Comparison of ENCODE assay signal across 8 cellular contexts in genomic region chr15:37095993-37096877, GRCh38. TPM values are rescaled to one million over a fixed set of nuclear protein-coding genes. Genes with fewer than 3 reads are reported as not detected.
DNase-seq lines count a peak whose midpoint lies in the region; ATAC-seq and TF ChIP-seq lines count a peak whose summit lies in the region.
"Had no signal": no experiment of that assay in that cellular context is flagged by ENCODE, and none has a peak within 500 bp of the region (broad histone marks: within the 10 kb centered on the region; RNA-seq: fewer than 3 reads in every experiment).

No MANE protein-coding gene starts in this region.

- no peaks in the 10 kb centered on the region for H3K9me3 ChIP-seq in duodenal mucosa (ENCODE audit: control insufficient read depth in 1 of 2, low read length in 2 of 2)
- H3K9me3 ChIP-seq in left lung, result no peaks in the 10 kb centered on the region
- no peaks in the 10 kb centered on the region for H3K9me3 ChIP-seq in thyroid gland

- peaks cover 0 to 17% of the 10 kb centered on the region in 2 donors for H3K4me1 ChIP-seq in duodenal mucosa (ENCODE audit: control insufficient read depth in 1 of 2, insufficient read depth in 2 of 2, low read length in 2 of 2)
- peaks cover 0 to 6% of the 10 kb centered on the region in 2 donors for H3K4me1 ChIP-seq in left lung
- H3K4me1 ChIP-seq in thyroid gland, result peaks cover 4 to 8% of the 10 kb centered on the region in 2 donors

- TF ChIP-seq CTCF in left lung (IDR thresholded peaks at IDR 0.05), result no peak
- no peak for TF ChIP-seq CTCF in thyroid gland (IDR thresholded peaks at IDR 0.05)

- H3K36me3 ChIP-seq in duodenal mucosa (ENCODE audit: control insufficient read depth in 1 of 2, insufficient read depth in 2 of 2, low read length in 2 of 2) (peaks cover 2 to 16% of the 10 kb centered on the region in 2 donors), left lung (no peaks in the 10 kb centered on the region), thyroid gland (no peaks in the 10 kb centered on the region)

- DNase-seq in NCI-H69 (lab: John Stamatoyannopoulos, UW) (peak; percentile 61), left lung (peak in 1 of 2 donors; percentile 51), thyroid gland (no peak), HK-2 (ENCODE audit: unreplicated experiment) (no peak)
- DNase-seq in activated CD4-positive, alpha-beta T cell treated with anti-CD3 and anti-CD28 coated beads for 48 hours, result no peak
- DNase-seq: effector memory CD4-positive, alpha-beta T cell had no signal

- H3K4me3 ChIP-seq in duodenal mucosa (ENCODE audit: low read depth in 1 of 2, low read length in 2 of 2), result peak overlapping the region; percentile 87 to 90
- peak overlapping the region in 1 of 2 donors; percentile 57 for H3K4me3 ChIP-seq in left lung
- H3K4me3 ChIP-seq in thyroid gland (replicated peaks in 1 of 3), result peak overlapping the region in 1 of 3 donors; percentile 55

- ATAC-seq in left lung, result no peak
- ATAC-seq in HG03159 (IDR thresholded peaks at IDR 0.05; ENCODE audit: unreplicated experiment), result no peak

- 32 to 33% methylated on average over 36 of the region's 36 CpGs for WGBS in thyroid gland, 2 donors

- H3K9ac ChIP-seq in duodenal mucosa (ENCODE audit: low read depth in 1 of 2, low read length in 2 of 2), result peak overlapping the region; percentile 7 to 77

- H3K27ac ChIP-seq in duodenal mucosa (ENCODE audit: low read depth, low read length) (peak overlapping the region; percentile 68), left lung (peak overlapping the region; percentile 46 to 56), thyroid gland (peak overlapping the region; percentile 26 to 92 (median 51))

- intact Hi-C loops in left lung (cut with DNase I) (no loop called here), thyroid gland (cut with DNase I) (no loop called here)

- H3K27me3 ChIP-seq in duodenal mucosa (ENCODE audit: control insufficient read depth in 1 of 2, insufficient read depth in 2 of 2, low read length in 2 of 2) (peaks cover 0 to 4% of the 10 kb centered on the region in 2 donors), left lung (peaks cover 0 to 76% of the 10 kb centered on the region in 2 donors), thyroid gland (peaks cover 6% of the 10 kb centered on the region)

- TF ChIP-seq POLR2A in thyroid gland (IDR thresholded peaks at IDR 0.05), result no peak

RNA-seq across cellular contexts. Expression of gene MEIS2, which starts 4.1 kb away (rescaled TPM):
- total RNA-seq in left lung (10 to 100 TPM; 14.1 to 18.7 TPM), thyroid gland (10 to 100 TPM; 14.8 to 28.4 (median 20.4) TPM)
